In the genomic region with DNA sequence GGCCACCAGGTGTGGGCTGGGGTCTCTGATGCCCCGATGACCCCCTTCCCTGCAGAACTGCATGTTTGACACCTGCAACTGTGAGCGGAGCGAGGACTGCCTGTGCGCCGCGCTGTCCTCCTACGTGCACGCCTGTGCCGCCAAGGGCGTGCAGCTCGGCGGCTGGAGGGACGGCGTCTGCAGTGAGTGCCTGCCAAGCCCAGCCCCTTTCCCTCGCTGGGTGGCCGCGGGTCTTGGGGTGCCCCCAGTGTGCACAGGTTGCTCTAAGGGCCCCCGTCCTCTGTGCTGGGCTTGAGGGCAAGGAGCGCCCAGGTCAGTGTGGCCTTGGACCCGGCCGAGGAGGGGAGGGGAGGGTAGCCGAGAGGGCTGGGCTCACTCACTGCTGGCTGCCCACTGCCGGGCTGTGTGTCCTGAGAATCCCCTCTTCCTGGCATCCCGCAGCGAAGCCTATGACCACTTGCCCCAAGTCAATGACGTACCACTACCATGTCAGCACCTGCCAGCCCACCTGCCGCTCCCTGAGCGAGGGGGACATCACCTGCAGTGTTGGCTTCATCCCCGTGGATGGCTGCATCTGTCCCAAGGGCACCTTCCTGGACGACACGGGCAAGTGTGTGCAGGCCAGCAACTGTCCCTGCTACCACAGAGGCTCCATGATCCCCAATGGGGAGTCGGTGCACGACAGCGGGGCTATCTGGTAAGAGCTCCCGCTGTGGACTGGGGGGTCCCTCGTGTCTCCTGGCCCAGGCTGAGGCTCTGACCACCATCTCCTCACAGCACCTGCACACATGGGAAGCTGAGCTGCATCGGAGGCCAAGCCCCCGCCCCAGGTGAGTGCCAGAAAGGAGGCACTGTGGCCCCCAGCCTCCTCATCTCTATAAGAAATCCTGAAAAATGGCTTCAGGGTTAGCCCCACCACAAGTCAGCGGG, we compare ENCODE assay signal across 33 cellular contexts. TPM values are rescaled to one million over a fixed set of nuclear protein-coding genes. Genes with fewer than 3 reads are reported as not detected.
"Had no signal": no experiment of that assay in that cellular context is flagged by ENCODE, and none has a peak within 500 bp of the region (broad histone marks: within the 10 kb centered on the region; RNA-seq: fewer than 3 reads in every experiment).

No MANE protein-coding gene starts in this region.

- H3K9me3 ChIP-seq: ascending aorta had no signal

- H3K9me3 Mint-ChIP-seq: activated T-cell treated with anti-CD3 and anti-CD28 coated beads, Interleukin-2, amount 50 U/mL, for 4 hours had no signal

- H3K27me3 ChIP-seq: ascending aorta, cardiac muscle cell had no signal

- H3K4me3 ChIP-seq: ascending aorta, cardiac muscle cell had no signal

- H3K27ac Mint-ChIP-seq: activated B cell treated with CpG ODN at 0.5 μM for 24 hours; activated CD4-positive, alpha-beta memory T cell treated with anti-CD3 and anti-CD28 coated beads for 36 hours; activated naive CD4-positive, alpha-beta T cell treated with anti-CD3 and anti-CD28 coated beads, Interleukin-2, amount 10 ng/mL, durations not matched to agents 7 days and 5 days; activated naive CD8-positive, alpha-beta T cell treated with anti-CD3 and anti-CD28 coated beads, Interleukin-2, amount 10 ng/mL, durations not matched to agents 7 days and 5 days had no signal

- H3K36me3 ChIP-seq: ascending aorta, cardiac muscle cell had no signal

- H3K4me3 Mint-ChIP-seq: activated B cell treated with CpG ODN at 0.5 μM for 24 hours; activated CD4-positive, alpha-beta memory T cell treated with anti-CD3 and anti-CD28 coated beads for 36 hours; activated naive CD4-positive, alpha-beta T cell treated with anti-CD3 and anti-CD28 coated beads, Interleukin-2, amount 10 ng/mL, durations not matched to agents 7 days and 5 days; activated naive CD8-positive, alpha-beta T cell treated with anti-CD3 and anti-CD28 coated beads, Interleukin-2, amount 10 ng/mL, durations not matched to agents 7 days and 5 days; activated T-cell treated with anti-CD3 and anti-CD28 coated beads, Interleukin-2, amount 50 U/mL, for 4 hours; IgD-negative memory B cell had no signal

- ATAC-seq: activated T-cell treated with anti-CD3 and anti-CD28 coated beads, Interleukin-2, amount 50 U/mL, for 4 hours; Panc1 had no signal

- DNase-seq: activated B cell treated with CpG ODN at 0.5 μM for 24 hours; activated CD4-positive, alpha-beta memory T cell treated with anti-CD3 and anti-CD28 coated beads for 36 hours; activated CD4-positive, alpha-beta T cell treated with anti-CD3 and anti-CD28 coated beads for 4 hours; activated CD4-positive, alpha-beta T cell treated with anti-CD3 and anti-CD28 coated beads, Interleukin-2, amount 50 U/mL, for 1 hour; activated CD4-positive, CD25-positive, alpha-beta regulatory T cell treated with anti-CD3 and anti-CD28 coated beads, Interleukin-2, amount 50 U/mL, for 72 hours; activated CD8-positive, alpha-beta memory T cell treated with anti-CD3 and anti-CD28 coated beads, Interleukin-2, amount 50 U/mL, for 4 hours; activated effector memory CD4-positive, alpha-beta T cell treated with Interleukin-2 at 50 U/mL for 16 hours; activated naive CD4-positive, alpha-beta T cell treated with anti-CD3 and anti-CD28 coated beads, Interleukin-2, amount 10 ng/mL, durations not matched to agents 7 days and 5 days; activated naive CD8-positive, alpha-beta T cell treated with anti-CD3 and anti-CD28 coated beads, Interleukin-2, amount 10 ng/mL, durations not matched to agents 7 days and 5 days; activated T-cell treated with anti-CD3 and anti-CD28 coated beads for 4 hours; activated T-cell treated with anti-CD3 and anti-CD28 coated beads, Interleukin-2, amount 50 U/mL, for 4 hours; Karpas-422; KBM-7; NCI-H1105 treated with DMSO at 0.1 percent for 48 hours; NCI-H1436; NCI-H1694; NCI-H1930; NCI-H2081 treated with DMSO at 0.1 percent for 48 hours; NCI-H226; NCI-H446 treated with DMSO at 0.1 percent for 48 hours; NCI-H524; NCI-H69; RPMI8226; SW 1271; T-helper 1 cell; T-helper 2 cell; T-helper 9 cell had no signal

- H3K27me3 Mint-ChIP-seq: activated B cell treated with CpG ODN at 0.5 μM for 24 hours; activated CD4-positive, alpha-beta memory T cell treated with anti-CD3 and anti-CD28 coated beads for 36 hours; activated naive CD4-positive, alpha-beta T cell treated with anti-CD3 and anti-CD28 coated beads, Interleukin-2, amount 10 ng/mL, durations not matched to agents 7 days and 5 days; activated naive CD8-positive, alpha-beta T cell treated with anti-CD3 and anti-CD28 coated beads, Interleukin-2, amount 10 ng/mL, durations not matched to agents 7 days and 5 days; IgD-negative memory B cell had no signal

- H3K36me3 Mint-ChIP-seq: activated CD4-positive, alpha-beta memory T cell treated with anti-CD3 and anti-CD28 coated beads for 36 hours; activated naive CD4-positive, alpha-beta T cell treated with anti-CD3 and anti-CD28 coated beads, Interleukin-2, amount 10 ng/mL, durations not matched to agents 7 days and 5 days; IgD-negative memory B cell had no signal

- H3K4me1 Mint-ChIP-seq: activated B cell treated with CpG ODN at 0.5 μM for 24 hours; activated naive CD4-positive, alpha-beta T cell treated with anti-CD3 and anti-CD28 coated beads, Interleukin-2, amount 10 ng/mL, durations not matched to agents 7 days and 5 days had no signal

- H3K27ac ChIP-seq: ascending aorta, cardiac muscle cell, VCaP had no signal

- H3K4me1 ChIP-seq: ascending aorta had no signal

RNA-seq across cellular contexts. Expression of a gene that starts 17.0 kb away (rescaled TPM):
- total RNA-seq: activated B cell treated with CpG ODN at 0.5 μM for 24 hours; activated CD4-positive, alpha-beta memory T cell treated with anti-CD3 and anti-CD28 coated beads for 36 hours; activated naive CD8-positive, alpha-beta T cell treated with anti-CD3 and anti-CD28 coated beads, Interleukin-2, amount 10 ng/mL, durations not matched to agents 7 days and 5 days; cardiac muscle cell; MCF 10A had no signal
- polyA plus RNA-seq: cardiac muscle cell, IgD-negative memory B cell had no signal

RNA-seq across cellular contexts. Expression of a gene that starts 48.2 kb away (rescaled TPM):
- total RNA-seq: activated B cell treated with CpG ODN at 0.5 μM for 24 hours; activated CD4-positive, alpha-beta memory T cell treated with anti-CD3 and anti-CD28 coated beads for 36 hours; activated naive CD8-positive, alpha-beta T cell treated with anti-CD3 and anti-CD28 coated beads, Interleukin-2, amount 10 ng/mL, durations not matched to agents 7 days and 5 days; cardiac muscle cell; MCF 10A had no signal
- polyA plus RNA-seq: cardiac muscle cell, IgD-negative memory B cell had no signal
